Comparison of ENCODE assay signal across 12 cellular contexts in the genomic region with DNA sequence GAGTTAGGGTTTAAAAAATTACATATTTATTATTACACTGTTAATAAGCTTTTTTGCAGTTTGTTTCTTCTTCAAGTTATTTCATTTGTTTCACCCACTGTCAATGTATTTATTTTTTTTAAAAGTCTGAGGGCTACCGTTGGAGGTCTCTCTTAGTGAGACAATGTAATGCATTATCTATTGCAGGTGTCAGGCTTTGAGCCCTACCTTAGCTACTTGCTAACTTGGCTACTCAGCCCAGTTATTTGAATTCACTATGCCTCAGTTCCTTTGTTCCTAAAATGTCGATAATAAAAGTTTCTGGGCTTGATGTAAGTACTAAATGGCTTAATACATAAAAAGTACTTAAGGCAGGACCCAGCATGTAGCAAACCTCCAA. TPM values are rescaled to one million over a fixed set of nuclear protein-coding genes. Genes with fewer than 3 reads are reported as not detected.
DNase-seq lines count a peak whose midpoint lies in the region; ATAC-seq and TF ChIP-seq lines count a peak whose summit lies in the region.
"Had no signal": no experiment of that assay in that cellular context is flagged by ENCODE, and none has a peak within 500 bp of the region (broad histone marks: within the 10 kb centered on the region; RNA-seq: fewer than 3 reads in every experiment).

No MANE protein-coding gene starts in this region.

- BruUV-seq in Calu3 (replicated peaks; lab: Mats Ljungman, UMichigan): no TSS peak

- H3K4me3 ChIP-seq in SK-N-MC: peak overlapping the region; percentile 77
- H3K4me3 ChIP-seq in fibroblast of villous mesenchyme (ENCODE audit: low read depth, low read length): peak overlapping the region; percentile 81
- H3K4me3 ChIP-seq in skeletal muscle cell (ENCODE audit: low read depth, low read length): peak overlapping the region; percentile 71

- no peak for TF ChIP-seq CTCF in Calu3 (IDR thresholded peaks at IDR 0.05; ENCODE audit: unreplicated experiment)
- TF ChIP-seq CTCF in fibroblast of villous mesenchyme (IDR thresholded peaks at IDR 0.05; ENCODE audit: insufficient read depth, low read depth, low read length): no peak

- H3K9me3 Mint-ChIP-seq in Calu3 (ENCODE audit: low read depth, unreplicated experiment): no peaks in the 10 kb centered on the region
- H3K9me3 Mint-ChIP-seq: activated CD4-positive, alpha-beta T cell treated with anti-CD3 and anti-CD28 coated beads, Interleukin-2, amount 10 ng/mL, durations not matched to agents 24 days and 14 days; CD8-positive, alpha-beta T cell had no signal

- H3K9me3 ChIP-seq in SK-N-MC (ENCODE audit: low read depth, low read length): no peaks in the 10 kb centered on the region

- H3K9ac ChIP-seq in SK-N-MC (ENCODE audit: insufficient read length): peak overlapping the region; percentile 83

- no peak for ATAC-seq in GM21717 (IDR thresholded peaks at IDR 0.05; ENCODE audit: unreplicated experiment)
- ATAC-seq: CD8-positive, alpha-beta T cell had no signal

- no peak for DNase-seq in Calu3
- no peak for DNase-seq in SK-N-MC (ENCODE audit: low read depth, low spot score)
- no peak for DNase-seq in fibroblast of villous mesenchyme (ENCODE audit: low read depth)
- DNase-seq in skeletal muscle cell (ENCODE audit: low read depth): no peak
- DNase-seq in ACHN: no peak
- DNase-seq in DMS153 (lab: John Stamatoyannopoulos, UW): no peak
- DNase-seq in T1000 (lab: John Stamatoyannopoulos, UW): no peak
- DNase-seq: activated CD4-positive, alpha-beta T cell treated with anti-CD3 and anti-CD28 coated beads, Interleukin-2, amount 10 ng/mL, durations not matched to agents 24 days and 14 days; CD8-positive, alpha-beta T cell; head of caudate nucleus; stimulated activated naive CD4-positive, alpha-beta T cell had no signal

- peak overlapping the region; percentile 72 for H3K27ac ChIP-seq in SK-N-MC

- intact Hi-C loops in Calu3 (cut with micrococcal nuclease; ENCODE audit: unreplicated experiment): loop anchor here (5.0 kb wide), 1 partner anchor 738 kb away; the partner anchor contains the start of gene GULP1

- no peaks in the 10 kb centered on the region for H3K27me3 Mint-ChIP-seq in Calu3 (ENCODE audit: unreplicated experiment)

- H3K36me3 Mint-ChIP-seq in Calu3 (ENCODE audit: insufficient read depth, unreplicated experiment): peaks cover 37% of the 10 kb centered on the region
- H3K36me3 Mint-ChIP-seq: CD8-positive, alpha-beta T cell had no signal

- CTCF ChIA-PET in Calu3 (lab: Charles Lee): interaction anchor here (0.6 to 1.2 kb wide), 3 partner anchors 9 to 1374 kb away, joined by 3 to 9 read pairs (median 4); no protein-coding TSS in a partner anchor

- in situ Hi-C loops in ACHN (cut with HindIII; ENCODE audit: low pct_ligation_motif_present, low pct_unique_long_range_greater_than_20kb, low sequenced_read_pairs): no loop called here

- peaks cover 30% of the 10 kb centered on the region for H3K4me1 Mint-ChIP-seq in Calu3 (ENCODE audit: low read depth, unreplicated experiment)

- H3K4me3 Mint-ChIP-seq in Calu3 (ENCODE audit: low read depth, unreplicated experiment): peak overlapping the region; percentile 82
- H3K4me3 Mint-ChIP-seq: CD8-positive, alpha-beta T cell had no signal

- no peaks in the 10 kb centered on the region; the same call in 1 of the 2 replicates for H3K36me3 ChIP-seq in SK-N-MC (ENCODE audit: insufficient read depth, low read length)

- H3K27ac Mint-ChIP-seq in Calu3 (ENCODE audit: unreplicated experiment): peak overlapping the region; percentile 92
- H3K27ac Mint-ChIP-seq: CD8-positive, alpha-beta T cell had no signal

RNA-seq across cellular contexts. Expression of gene TFPI, which starts 0.5 kb away (rescaled TPM):
- 125 and 135 TPM in 2 replicates for total RNA-seq in Calu3 (2022)
- total RNA-seq in fibroblast of villous mesenchyme: 110 and 126 TPM in 2 replicates
- total RNA-seq: CD8-positive, alpha-beta T cell had no signal
